In the genomic region with DNA sequence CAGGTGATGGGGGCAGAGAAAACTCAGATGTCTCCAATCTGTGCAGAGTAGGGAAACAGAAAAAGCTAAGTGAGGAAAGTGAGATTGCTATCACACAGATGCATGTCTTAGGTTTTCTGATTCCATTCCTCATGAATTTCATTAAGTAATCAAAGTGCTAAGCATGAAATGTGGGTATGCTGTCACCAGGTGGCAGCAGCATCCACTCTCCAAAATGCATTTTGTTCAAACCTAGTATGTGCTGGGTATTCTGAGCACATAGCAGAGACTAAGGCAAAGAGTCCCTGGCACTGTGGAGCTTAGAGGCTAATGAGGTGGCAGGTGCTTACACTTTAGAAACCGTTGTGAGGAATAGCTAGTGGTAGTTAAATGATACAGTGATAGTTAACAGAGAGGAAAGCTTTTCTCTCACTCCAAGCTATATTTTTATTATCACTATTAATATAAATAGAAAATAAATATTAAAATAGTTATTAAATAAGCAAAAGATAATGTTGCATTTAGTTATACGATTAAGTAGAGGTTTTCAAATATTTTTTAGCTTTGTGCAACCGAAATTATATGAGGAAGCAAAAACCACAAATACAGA, we compare ENCODE assay signal across 8 cellular contexts.
DNase-seq lines count a peak whose midpoint lies in the region; ATAC-seq and TF ChIP-seq lines count a peak whose summit lies in the region.

No MANE protein-coding gene starts in this region.

- H3K9me3 ChIP-seq in right atrium auricular region (no peaks in the 10 kb centered on the region), left ventricle myocardium inferior (replicated peaks) (no peaks in the 10 kb centered on the region)

- ATAC-seq in Right ventricle myocardium superior (ENCODE audit: poor library complexity) = peak; percentile 46
- ATAC-seq in activated CD8-positive, alpha-beta T cell treated with anti-CD3 and anti-CD28 coated beads for 36 hours = peak; percentile 74
- ATAC-seq in HG03135 (IDR thresholded peaks at IDR 0.05; ENCODE audit: unreplicated experiment) = no peak
- no peak for ATAC-seq in HG02973 (IDR thresholded peaks at IDR 0.05; ENCODE audit: unreplicated experiment)

- intact Hi-C loops in Right ventricle myocardium superior (cut with DNase I) = no loop called here
- intact Hi-C loops in activated CD8-positive, alpha-beta T cell treated with anti-CD3 and anti-CD28 coated beads for 36 hours (cut with micrococcal nuclease) = no loop called here
- intact Hi-C loops in left ventricle myocardium inferior (cut with micrococcal nuclease) = no loop called here

- peak in 1 of 2 donors; percentile 52 for TF ChIP-seq CTCF in right atrium auricular region (IDR thresholded peaks at IDR 0.05)
- TF ChIP-seq CTCF in activated CD8-positive, alpha-beta T cell treated with anti-CD3 and anti-CD28 coated beads for 36 hours (IDR thresholded peaks at IDR 0.05) = peak; percentile 56
- peak; percentile 68 for TF ChIP-seq CTCF in left ventricle myocardium inferior (IDR thresholded peaks at IDR 0.05; ENCODE audit: borderline replicate concordance)

- no peaks in the 10 kb centered on the region for H3K36me3 Mint-ChIP-seq in activated CD8-positive, alpha-beta T cell treated with anti-CD3 and anti-CD28 coated beads for 36 hours (ENCODE audit: low read depth)

- peaks cover 3% of the 10 kb centered on the region for H3K27me3 Mint-ChIP-seq in activated CD8-positive, alpha-beta T cell treated with anti-CD3 and anti-CD28 coated beads for 36 hours

- H3K27ac Mint-ChIP-seq in activated CD8-positive, alpha-beta T cell treated with anti-CD3 and anti-CD28 coated beads for 36 hours = no peak overlapping the region

- POLR2A ChIA-PET in activated CD8-positive, alpha-beta T cell treated with anti-CD3 and anti-CD28 coated beads for 36 hours (lab: Charles Lee) = no interaction called here

- peak overlapping the region; percentile 43 for H3K4me3 Mint-ChIP-seq in activated CD8-positive, alpha-beta T cell treated with anti-CD3 and anti-CD28 coated beads for 36 hours

- no peaks in the 10 kb centered on the region for H3K9me3 Mint-ChIP-seq in activated CD8-positive, alpha-beta T cell treated with anti-CD3 and anti-CD28 coated beads for 36 hours

- DNase-seq in Right ventricle myocardium superior = peak; percentile 49
- no peak for DNase-seq in right atrium auricular region (ENCODE audit: low spot score)
- peak; percentile 53 for DNase-seq in NCI-H1092 (lab: John Stamatoyannopoulos, UW)
- peak; percentile 56 for DNase-seq in activated CD8-positive, alpha-beta T cell treated with anti-CD3 and anti-CD28 coated beads for 36 hours
- no peak for DNase-seq in left ventricle myocardium inferior
- DNase-seq in stimulated activated CD4-positive, alpha-beta T cell treated with anti-CD3 and anti-CD28 coated beads, Interleukin-15, amount 100 ng/mL, for 48 hours (ENCODE audit: low read depth in 2 of 2) = peak; percentile 4 to 22

- no peak overlapping the region for H3K27ac ChIP-seq in right atrium auricular region
- H3K27ac ChIP-seq in left ventricle myocardium inferior (replicated peaks) = peak overlapping the region; percentile 71

- H3K36me3 ChIP-seq in right atrium auricular region (no peaks in the 10 kb centered on the region), left ventricle myocardium inferior (no peaks in the 10 kb centered on the region)

- CTCF ChIA-PET in activated CD8-positive, alpha-beta T cell treated with anti-CD3 and anti-CD28 coated beads for 36 hours (lab: Charles Lee) = interaction anchor here (0.7 to 1.5 kb wide), 11 partner anchors 16 to 194 kb away, joined by 3 to 6 read pairs (median 3); no protein-coding TSS in a partner anchor

- peaks cover 3% of the 10 kb centered on the region for H3K4me1 Mint-ChIP-seq in activated CD8-positive, alpha-beta T cell treated with anti-CD3 and anti-CD28 coated beads for 36 hours (ENCODE audit: low read depth)

- H3K4me1 ChIP-seq in right atrium auricular region (peaks cover 0 to 23% of the 10 kb centered on the region in 2 donors), left ventricle myocardium inferior (peaks cover 54% of the 10 kb centered on the region)

- H3K4me3 ChIP-seq in right atrium auricular region = no peak overlapping the region
- peak overlapping the region; percentile 64 for H3K4me3 ChIP-seq in left ventricle myocardium inferior

- H3K27me3 ChIP-seq in right atrium auricular region (no peaks in the 10 kb centered on the region), left ventricle myocardium inferior (ENCODE audit: low read depth) (no peaks in the 10 kb centered on the region)

Comparison
In these comparisons a context has a peak if more than half of its experiments do, and no peak if none do; other contexts are left out.
1. DNase-seq: peak in Right ventricle myocardium superior (single experiment), NCI-H1092 (single experiment), activated CD8-positive, alpha-beta T cell treated with anti-CD3 and anti-CD28 coated beads for 36 hours (single experiment) and stimulated activated CD4-positive, alpha-beta T cell treated with anti-CD3 and anti-CD28 coated beads, Interleukin-15, amount 100 ng/mL, for 48 hours (2 of 2); none in right atrium auricular region (single experiment) and left ventricle myocardium inferior (single experiment).
2. ATAC-seq: peak in Right ventricle myocardium superior (single experiment) and activated CD8-positive, alpha-beta T cell treated with anti-CD3 and anti-CD28 coated beads for 36 hours (single experiment); none in HG03135 (single experiment) and HG02973 (single experiment).